In genomic region chr12:124755801-124756148, GRCh38 we compare ENCODE assay signal across 13 cellular contexts.
DNase-seq lines count a peak whose midpoint lies in the region; ATAC-seq and TF ChIP-seq lines count a peak whose summit lies in the region.
"Had no signal": no experiment of that assay in that cellular context is flagged by ENCODE, and none has a peak within 500 bp of the region (broad histone marks: within the 10 kb centered on the region; RNA-seq: fewer than 3 reads in every experiment).

No MANE protein-coding gene starts in this region.

- no peaks in the 10 kb centered on the region for H3K36me3 Mint-ChIP-seq in CD8-positive, alpha-beta T cell
- H3K36me3 Mint-ChIP-seq: activated naive CD8-positive, alpha-beta T cell had no signal

- POLR2A ChIA-PET in CD8-positive, alpha-beta T cell (lab: Charles Lee) = no interaction called here

- H3K9me2 ChIP-seq in hepatocyte (replicated peaks; ENCODE audit: insufficient read depth) = no peaks in the 10 kb centered on the region

- H3K4me1 Mint-ChIP-seq in CD8-positive, alpha-beta T cell (ENCODE audit: low read depth) = peaks cover 17% of the 10 kb centered on the region

- H3K9me3 ChIP-seq in CD8-positive, alpha-beta T cell (ENCODE audit: low read length) = no peaks in the 10 kb centered on the region
- H3K9me3 ChIP-seq in WERI-Rb-1 (ENCODE audit: severe bottlenecking) = peaks cover 27% of the 10 kb centered on the region
- no peaks in the 10 kb centered on the region for H3K9me3 ChIP-seq in hepatocyte (ENCODE audit: low read depth)
- no peaks in the 10 kb centered on the region for H3K9me3 ChIP-seq in skeletal muscle satellite cell (replicated peaks; ENCODE audit: low read length)

- whole genome bisulfite sequencing in hepatocyte (ENCODE audit: low lambda C conversion rate, missing lambda C conversion rate) = 94% methylated on average over 8 of the region's 8 CpGs

- peak overlapping the region; percentile 37 for H3K4me2 ChIP-seq in hepatocyte
- peak overlapping the region; percentile 64 for H3K4me2 ChIP-seq in skeletal muscle satellite cell (ENCODE audit: low read length)

- no peaks in the 10 kb centered on the region for H4K20me1 ChIP-seq in hepatocyte (ENCODE audit: insufficient read depth, poor library complexity, severe bottlenecking)

- H3K4me3 Mint-ChIP-seq in CD8-positive, alpha-beta T cell = peak overlapping the region; percentile 33
- H3K4me3 Mint-ChIP-seq: activated naive CD8-positive, alpha-beta T cell had no signal

- no peak for ATAC-seq in CD8-positive, alpha-beta T cell

- H3K27me3 Mint-ChIP-seq in CD8-positive, alpha-beta T cell (ENCODE audit: low read depth) = no peaks in the 10 kb centered on the region
- H3K27me3 Mint-ChIP-seq: activated naive CD8-positive, alpha-beta T cell had no signal

- no peaks in the 10 kb centered on the region for H3K79me2 ChIP-seq in hepatocyte

- no peak overlapping the region for H3K27ac ChIP-seq in CD8-positive, alpha-beta T cell (ENCODE audit: low read depth, low read length)
- H3K27ac ChIP-seq in WERI-Rb-1 (peak overlapping the region; percentile 88), hepatocyte (peak overlapping the region; percentile 81)
- H3K27ac ChIP-seq: epithelial cell of prostate had no signal

- intact Hi-C loops in CD8-positive, alpha-beta T cell (cut with DNase I, micrococcal nuclease) = no loop called here

- no peaks in the 10 kb centered on the region for H3K9me3 Mint-ChIP-seq in CD8-positive, alpha-beta T cell

- H3K4me1 ChIP-seq in CD8-positive, alpha-beta T cell (ENCODE audit: insufficient read depth, low read length) = peaks cover 18% of the 10 kb centered on the region
- H3K4me1 ChIP-seq in hepatocyte (ENCODE audit: insufficient read depth) (peaks cover 20% of the 10 kb centered on the region), skeletal muscle satellite cell (ENCODE audit: control insufficient read depth, insufficient read depth, low read length) (peaks cover 31% of the 10 kb centered on the region)

- no peak for TF ChIP-seq CTCF in CD8-positive, alpha-beta T cell (IDR thresholded peaks at IDR 0.05)
- TF ChIP-seq CTCF in WERI-Rb-1 (IDR thresholded peaks at IDR 0.05; ENCODE audit: low read depth, low read length) (no peak), hepatocyte (IDR thresholded peaks at IDR 0.05; ENCODE audit: poor library complexity) (no peak)

- no peak overlapping the region for H2AFZ ChIP-seq in hepatocyte

- H3K9ac ChIP-seq in skeletal muscle satellite cell (ENCODE audit: low read depth, low read length) = no peak overlapping the region

- CTCF ChIA-PET in CD8-positive, alpha-beta T cell (lab: Charles Lee) = interaction anchor here (1.2 to 3.4 kb wide), 3 partner anchors 11 to 16 kb away, joined by 3 to 15 read pairs (median 8); no protein-coding TSS in a partner anchor

- no peaks in the 10 kb centered on the region for H3K36me3 ChIP-seq in CD8-positive, alpha-beta T cell (ENCODE audit: insufficient read depth, low read length)
- H3K36me3 ChIP-seq in WERI-Rb-1 = no peaks in the 10 kb centered on the region; the same call in 1 of the 2 replicates
- H3K36me3 ChIP-seq in hepatocyte (replicated peaks; ENCODE audit: insufficient read depth, low read depth) = no peaks in the 10 kb centered on the region
- no peaks in the 10 kb centered on the region for H3K36me3 ChIP-seq in skeletal muscle satellite cell (ENCODE audit: insufficient read depth, low read length)
- H3K36me3 ChIP-seq: BE2C had no signal

- H3K27ac Mint-ChIP-seq in CD8-positive, alpha-beta T cell = peak overlapping the region; percentile 60
- H3K27ac Mint-ChIP-seq: activated naive CD8-positive, alpha-beta T cell had no signal

- no peak for DNase-seq in CD8-positive, alpha-beta T cell
- DNase-seq in WERI-Rb-1 = no peak
- DNase-seq in hepatocyte (ENCODE audit: low spot score) = no peak
- no peak for DNase-seq in amniotic stem cell (lab: John Stamatoyannopoulos, UW)
- DNase-seq in cerebellum (ENCODE audit: low spot score) = no peak
- DNase-seq in DMS 273 treated with DMSO at 0.1 percent for 48 hours (lab: John Stamatoyannopoulos, UW) = no peak
- DNase-seq in OCI-M1 (lab: John Stamatoyannopoulos, UW) = no peak
- DNase-seq: BE2C; stimulated activated CD4-positive, alpha-beta T cell treated with anti-CD3 and anti-CD28 coated beads, Interleukin-4, amount 100 ng/mL, for 1 hour; stimulated activated naive CD8-positive, alpha-beta T cell treated with anti-CD3 and anti-CD28 coated beads, Interleukin-15, amount 100 ng/mL, for 72 hours had no signal

- H3K27me3 ChIP-seq in CD8-positive, alpha-beta T cell (ENCODE audit: insufficient read depth, low read length) = no peaks in the 10 kb centered on the region
- H3K27me3 ChIP-seq in WERI-Rb-1 (ENCODE audit: insufficient read depth, low read depth, severe bottlenecking) (no peaks in the 10 kb centered on the region), hepatocyte (no peaks in the 10 kb centered on the region), skeletal muscle satellite cell (ENCODE audit: control insufficient read depth, insufficient read depth, low read length) (peaks cover 34% of the 10 kb centered on the region)
- H3K27me3 ChIP-seq: BE2C had no signal

- peak overlapping the region; percentile 17 for H3K4me3 ChIP-seq in CD8-positive, alpha-beta T cell (ENCODE audit: low read depth, low read length)
- no peak overlapping the region for H3K4me3 ChIP-seq in WERI-Rb-1 (ENCODE audit: low read depth, low read length)
- no peak overlapping the region for H3K4me3 ChIP-seq in hepatocyte
- no peak overlapping the region for H3K4me3 ChIP-seq in skeletal muscle satellite cell (ENCODE audit: low read length)
